Comparison of ENCODE assay signal across 34 cellular contexts in genomic region chr10:124596914-124597676, GRCh38.
DNase-seq lines count a peak whose midpoint lies in the region; ATAC-seq and TF ChIP-seq lines count a peak whose summit lies in the region.
"Had no signal": no experiment of that assay in that cellular context is flagged by ENCODE, and none has a peak within 500 bp of the region (broad histone marks: within the 10 kb centered on the region; RNA-seq: fewer than 3 reads in every experiment).

No MANE protein-coding gene starts in this region.

- DNase-seq in left cardiac atrium (peak; percentile 6), heart right ventricle (no peak), right lobe of liver (peak in 1 of 3 donors; percentile 39), esophagus squamous epithelium (lab: John Stamatoyannopoulos, UW) (no peak), HCEC 1CT (no peak)
- DNase-seq in central memory CD8-positive, alpha-beta T cell (ENCODE audit: low spot score in 2 of 2), result no peak
- no peak for DNase-seq in stimulated activated naive B cell treated with anti-CD40 and anti-IgM and Interleukin-4, amounts not matched to agents 10 μg/mL and 1 μg/mL and 100 μg/mL, for 72 hours
- DNase-seq in activated CD8-positive, alpha-beta T cell treated with anti-CD3 and anti-CD28 coated beads, Interleukin-2, amount 10 ng/mL, durations not matched to agents 7 days and 5 days, result no peak
- DNase-seq: activated CD4-positive, alpha-beta memory T cell treated with anti-CD3 and anti-CD28 coated beads, Interleukin-2, amount 10 ng/mL, durations not matched to agents 7 days and 5 days; activated CD4-positive, alpha-beta T cell treated with anti-CD3 and anti-CD28 coated beads for 1 hour; activated CD8-positive, alpha-beta memory T cell treated with anti-CD3 and anti-CD28 coated beads, Interleukin-2, amount 50 U/mL, for 48 hours; activated naive CD4-positive, alpha-beta T cell treated with Interleukin-2 at 50 U/mL for 16 hours; CD4-positive, alpha-beta T cell; cerebellar nuclear complex; gastrocnemius medialis; hypothalamus; KG1; lower lobe of right lung; midbrain; NCI-H1417 treated with DMSO at 0.1 percent for 48 hours; NCI-H2081; NCI-H2227 treated with DMSO at 0.1 percent for 48 hours; NCI-H526 treated with DMSO at 0.1 percent for 48 hours; NK-92 treated with Interleukin-12 subunit alpha and Interleukin-12 subunit beta, amount 100 ng/mL, for 24 hours; PC-3; stimulated activated CD4-positive, alpha-beta T cell treated with anti-CD3 and anti-CD28 coated beads, Interleukin-2, amount 100 ng/mL, for 24 hours; stomach; uterus had no signal

- no peak for TF ChIP-seq POLR2A in right lobe of liver (IDR thresholded peaks at IDR 0.05)
- TF ChIP-seq POLR2A in esophagus squamous epithelium (IDR thresholded peaks at IDR 0.05), result no peak

- POLR2A ChIA-PET in activated CD8-positive, alpha-beta T cell treated with anti-CD3 and anti-CD28 coated beads, Interleukin-2, amount 10 ng/mL, durations not matched to agents 7 days and 5 days (lab: Charles Lee), result no interaction called here

- peaks cover 17% of the 10 kb centered on the region for H3K4me1 Mint-ChIP-seq in central memory CD8-positive, alpha-beta T cell
- peaks cover 65 to 91% of the 10 kb centered on the region in 2 donors for H3K4me1 Mint-ChIP-seq in stimulated activated naive B cell treated with anti-CD40 and anti-IgM and Interleukin-4, amounts not matched to agents 10 μg/mL and 1 μg/mL and 100 μg/mL, for 72 hours
- no peaks in the 10 kb centered on the region for H3K4me1 Mint-ChIP-seq in activated CD8-positive, alpha-beta T cell treated with anti-CD3 and anti-CD28 coated beads, Interleukin-2, amount 10 ng/mL, durations not matched to agents 7 days and 5 days (ENCODE audit: low read depth)
- H3K4me1 Mint-ChIP-seq: activated CD4-positive, alpha-beta memory T cell treated with anti-CD3 and anti-CD28 coated beads, Interleukin-2, amount 10 ng/mL, durations not matched to agents 7 days and 5 days; GM23338 had no signal

- no peaks in the 10 kb centered on the region for H3K27me3 ChIP-seq in heart right ventricle
- H3K27me3 ChIP-seq in right lobe of liver, result no peaks in the 10 kb centered on the region
- no peaks in the 10 kb centered on the region for H3K27me3 ChIP-seq in esophagus squamous epithelium
- H3K27me3 ChIP-seq: dorsolateral prefrontal cortex, gastrocnemius medialis, stomach, uterus had no signal

- 86 to 88% methylated on average over 20 of the region's 20 CpGs for WGBS in heart right ventricle, 2 donors
- 26% methylated on average over 4 of the region's 20 CpGs for WGBS in right lobe of liver (ENCODE audit: insufficient coverage, low coverage, low lambda C conversion rate, missing lambda C conversion rate)
- 83 to 88% methylated on average over 15 to 16 of the region's 20 CpGs for WGBS in esophagus squamous epithelium, 2 donors

- TF ChIP-seq CTCF in heart right ventricle (IDR thresholded peaks at IDR 0.05) (no peak), right lobe of liver (IDR thresholded peaks at IDR 0.05) (no peak), esophagus squamous epithelium (IDR thresholded peaks at IDR 0.05) (no peak)

- no peak overlapping the region for H3K4me3 Mint-ChIP-seq in central memory CD8-positive, alpha-beta T cell
- H3K4me3 Mint-ChIP-seq in stimulated activated naive B cell treated with anti-CD40 and anti-IgM and Interleukin-4, amounts not matched to agents 10 μg/mL and 1 μg/mL and 100 μg/mL, for 72 hours, result no peak overlapping the region
- no peak overlapping the region for H3K4me3 Mint-ChIP-seq in activated CD8-positive, alpha-beta T cell treated with anti-CD3 and anti-CD28 coated beads, Interleukin-2, amount 10 ng/mL, durations not matched to agents 7 days and 5 days
- H3K4me3 Mint-ChIP-seq: activated CD4-positive, alpha-beta memory T cell treated with anti-CD3 and anti-CD28 coated beads, Interleukin-2, amount 10 ng/mL, durations not matched to agents 7 days and 5 days; activated T-helper 1 cell treated with anti-CD3 and anti-CD28 coated beads, Interleukin-12 subunit alpha, Interleukin-12 subunit beta, Interleukin-2, Interleukin-4 antibody, amounts not matched to agents 30 ng/mL and 10 ng/mL and 1 ng/mL, durations not matched to agents 14 hours and 24 hours and 36 hours; CD4-positive, alpha-beta T cell; GM23338 had no signal

- H3K27ac ChIP-seq in heart right ventricle (no peak overlapping the region), right lobe of liver (no peak overlapping the region), esophagus squamous epithelium (no peak overlapping the region)
- H3K27ac ChIP-seq: dorsolateral prefrontal cortex, gastrocnemius medialis, lower lobe of right lung, stomach, uterus had no signal

- no peaks in the 10 kb centered on the region for H3K9me3 Mint-ChIP-seq in central memory CD8-positive, alpha-beta T cell
- peaks cover 0 to 1% of the 10 kb centered on the region in 2 donors for H3K9me3 Mint-ChIP-seq in stimulated activated naive B cell treated with anti-CD40 and anti-IgM and Interleukin-4, amounts not matched to agents 10 μg/mL and 1 μg/mL and 100 μg/mL, for 72 hours
- H3K9me3 Mint-ChIP-seq in activated CD8-positive, alpha-beta T cell treated with anti-CD3 and anti-CD28 coated beads, Interleukin-2, amount 10 ng/mL, durations not matched to agents 7 days and 5 days (ENCODE audit: insufficient read depth), result no peaks in the 10 kb centered on the region
- H3K9me3 Mint-ChIP-seq: activated CD4-positive, alpha-beta memory T cell treated with anti-CD3 and anti-CD28 coated beads, Interleukin-2, amount 10 ng/mL, durations not matched to agents 7 days and 5 days; activated T-helper 1 cell treated with anti-CD3 and anti-CD28 coated beads, Interleukin-12 subunit alpha, Interleukin-12 subunit beta, Interleukin-2, Interleukin-4 antibody, amounts not matched to agents 30 ng/mL and 10 ng/mL and 1 ng/mL, durations not matched to agents 14 hours and 24 hours and 36 hours; CD4-positive, alpha-beta T cell; GM23338; naive thymus-derived CD8-positive, alpha-beta T cell had no signal

- H3K36me3 Mint-ChIP-seq in central memory CD8-positive, alpha-beta T cell (ENCODE audit: insufficient read depth), result peaks cover 19% of the 10 kb centered on the region
- H3K36me3 Mint-ChIP-seq in stimulated activated naive B cell treated with anti-CD40 and anti-IgM and Interleukin-4, amounts not matched to agents 10 μg/mL and 1 μg/mL and 100 μg/mL, for 72 hours, result peaks cover 1 to 6% of the 10 kb centered on the region in 2 donors
- no peaks in the 10 kb centered on the region for H3K36me3 Mint-ChIP-seq in activated CD8-positive, alpha-beta T cell treated with anti-CD3 and anti-CD28 coated beads, Interleukin-2, amount 10 ng/mL, durations not matched to agents 7 days and 5 days (ENCODE audit: low read depth)

- H3K9me3 ChIP-seq in heart right ventricle (peaks cover 0 to under 1% (median 0%) of the 10 kb centered on the region in 11 donors), right lobe of liver (no peaks in the 10 kb centered on the region), esophagus squamous epithelium (no peaks in the 10 kb centered on the region)
- H3K9me3 ChIP-seq: gastrocnemius medialis, lower lobe of right lung, stomach, uterus had no signal

- H3K4me1 ChIP-seq in heart right ventricle (no peaks in the 10 kb centered on the region), right lobe of liver (peaks cover 0 to 5% (median 0%) of the 10 kb centered on the region in 4 donors), esophagus squamous epithelium (peaks cover 0 to 4% (median 0%) of the 10 kb centered on the region in 3 donors)
- H3K4me1 ChIP-seq: gastrocnemius medialis, lower lobe of right lung, uterus had no signal

- H3K4me3 ChIP-seq in heart right ventricle (no peak overlapping the region), right lobe of liver (no peak overlapping the region), esophagus squamous epithelium (no peak overlapping the region)
- H3K4me3 ChIP-seq: dorsolateral prefrontal cortex, gastrocnemius medialis, GM23338, lower lobe of right lung, smooth muscle cell, stomach, uterus had no signal

- ATAC-seq in left cardiac atrium (no peak), heart right ventricle (no peak), right lobe of liver (peak; percentile 14 to 70 (median 68))
- ATAC-seq in central memory CD8-positive, alpha-beta T cell (replicated peaks; ENCODE audit: extremely low read depth, poor library complexity, severe bottlenecking), result no peak
- ATAC-seq in stimulated activated naive B cell treated with anti-CD40 and anti-IgM and Interleukin-4, amounts not matched to agents 10 μg/mL and 1 μg/mL and 100 μg/mL, for 72 hours (replicated peaks), result no peak
- ATAC-seq in activated CD8-positive, alpha-beta T cell treated with anti-CD3 and anti-CD28 coated beads, Interleukin-2, amount 10 ng/mL, durations not matched to agents 7 days and 5 days, result no peak
- ATAC-seq: gastrocnemius medialis; GM23338; lower lobe of right lung; naive thymus-derived CD8-positive, alpha-beta T cell; PC-3; SK-N-SH treated with all-trans-retinoic acid at 6 μM for 48 hours had no signal

- CTCF ChIA-PET in activated CD8-positive, alpha-beta T cell treated with anti-CD3 and anti-CD28 coated beads, Interleukin-2, amount 10 ng/mL, durations not matched to agents 7 days and 5 days (lab: Charles Lee), result no interaction called here

- no peaks in the 10 kb centered on the region for H3K27me3 Mint-ChIP-seq in central memory CD8-positive, alpha-beta T cell
- no peaks in the 10 kb centered on the region for H3K27me3 Mint-ChIP-seq in stimulated activated naive B cell treated with anti-CD40 and anti-IgM and Interleukin-4, amounts not matched to agents 10 μg/mL and 1 μg/mL and 100 μg/mL, for 72 hours
- no peaks in the 10 kb centered on the region for H3K27me3 Mint-ChIP-seq in activated CD8-positive, alpha-beta T cell treated with anti-CD3 and anti-CD28 coated beads, Interleukin-2, amount 10 ng/mL, durations not matched to agents 7 days and 5 days (ENCODE audit: low read depth)
- H3K27me3 Mint-ChIP-seq: activated CD4-positive, alpha-beta memory T cell treated with anti-CD3 and anti-CD28 coated beads, Interleukin-2, amount 10 ng/mL, durations not matched to agents 7 days and 5 days; CD4-positive, alpha-beta T cell; naive thymus-derived CD8-positive, alpha-beta T cell had no signal

- H3K36me3 ChIP-seq in heart right ventricle, result no peaks in the 10 kb centered on the region
- H3K36me3 ChIP-seq in right lobe of liver, result no peaks in the 10 kb centered on the region
- H3K36me3 ChIP-seq in esophagus squamous epithelium, result no peaks in the 10 kb centered on the region
- H3K36me3 ChIP-seq: gastrocnemius medialis, lower lobe of right lung, stomach, uterus had no signal

- H3K27ac Mint-ChIP-seq in central memory CD8-positive, alpha-beta T cell (ENCODE audit: low read depth), result peak overlapping the region; percentile 55
- peak overlapping the region; percentile 42 for H3K27ac Mint-ChIP-seq in stimulated activated naive B cell treated with anti-CD40 and anti-IgM and Interleukin-4, amounts not matched to agents 10 μg/mL and 1 μg/mL and 100 μg/mL, for 72 hours
- no peak overlapping the region for H3K27ac Mint-ChIP-seq in activated CD8-positive, alpha-beta T cell treated with anti-CD3 and anti-CD28 coated beads, Interleukin-2, amount 10 ng/mL, durations not matched to agents 7 days and 5 days
- H3K27ac Mint-ChIP-seq: activated CD4-positive, alpha-beta memory T cell treated with anti-CD3 and anti-CD28 coated beads, Interleukin-2, amount 10 ng/mL, durations not matched to agents 7 days and 5 days; activated T-helper 1 cell treated with anti-CD3 and anti-CD28 coated beads, Interleukin-12 subunit alpha, Interleukin-12 subunit beta, Interleukin-2, Interleukin-4 antibody, amounts not matched to agents 30 ng/mL and 10 ng/mL and 1 ng/mL, durations not matched to agents 14 hours and 24 hours and 36 hours; CD4-positive, alpha-beta T cell; GM23338 had no signal

- intact Hi-C loops in left cardiac atrium (cut with DNase I), result no loop called here
- intact Hi-C loops in heart right ventricle (cut with DNase I), result no loop called here
- intact Hi-C loops in right lobe of liver (cut with DNase I), result no loop called here
- intact Hi-C loops in esophagus squamous epithelium (cut with DNase I), result no loop called here

Comparison
In these comparisons a context has a peak if more than half of its experiments do, and no peak if none do; other contexts are left out.
1. ATAC-seq: peak in right lobe of liver (4 of 4); none in left cardiac atrium (0 of 2), heart right ventricle (0 of 8), central memory CD8-positive, alpha-beta T cell (single experiment), stimulated activated naive B cell treated with anti-CD40 and anti-IgM and Interleukin-4, amounts not matched to agents 10 μg/mL and 1 μg/mL and 100 μg/mL, for 72 hours (0 of 2) and activated CD8-positive, alpha-beta T cell treated with anti-CD3 and anti-CD28 coated beads, Interleukin-2, amount 10 ng/mL, durations not matched to agents 7 days and 5 days (single experiment).